Comparison of ENCODE assay signal across 8 cellular contexts in the genomic region with DNA sequence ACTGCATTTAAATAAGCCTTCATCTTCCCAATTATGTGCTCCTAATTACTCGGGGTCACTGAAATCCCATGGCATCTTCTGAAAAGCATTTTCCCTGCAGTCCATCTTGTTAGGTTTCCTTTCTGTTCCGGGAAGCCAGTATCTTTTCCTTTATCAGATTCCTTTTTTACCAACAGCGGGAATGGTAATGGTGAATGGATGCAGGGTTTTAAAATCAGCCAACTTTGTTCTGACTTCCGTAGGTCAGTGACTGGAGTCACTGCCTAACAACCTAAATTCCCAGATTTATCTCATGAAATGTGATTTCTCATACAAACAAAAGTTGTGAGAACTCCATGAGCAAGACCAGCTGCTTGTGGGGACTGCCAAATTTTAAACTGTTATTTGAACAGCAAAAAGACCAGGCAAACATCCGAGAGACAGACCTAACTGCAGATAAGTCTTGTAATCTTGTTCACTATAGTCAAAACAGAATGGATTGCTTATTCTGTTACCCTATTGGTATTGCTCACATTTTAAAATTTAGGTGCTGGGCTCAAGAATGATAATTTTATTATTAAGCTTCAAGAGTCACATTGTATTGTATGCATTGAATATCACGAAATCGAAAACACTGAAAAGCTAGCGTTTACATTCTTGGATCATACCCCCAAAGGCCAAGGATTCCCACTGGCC. TPM values are rescaled to one million over a fixed set of nuclear protein-coding genes. Genes with fewer than 3 reads are reported as not detected.
A peak's percentile ranks its signal among the peaks of the same experiment; 100 is the strongest.
DNase-seq lines count a peak whose midpoint lies in the region; ATAC-seq, FAIRE-seq and TF ChIP-seq lines count a peak whose summit lies in the region.

No MANE protein-coding gene starts in this region.

- BruUV-seq in HepG2 (replicated peaks; lab: Mats Ljungman, UMichigan) = no TSS peak

- intact Hi-C loops in HepG2 (cut with micrococcal nuclease; ENCODE audit: unreplicated experiment) = loop anchor here (1.0 to 5.0 kb wide), 4 partner anchors 65 to 305 kb away; a partner anchor contains a TSS

- TF ChIP-seq RAD21 in HepG2 (CRISPR knock-in tag; IDR thresholded peaks at IDR 0.05) = no peak

- peak overlapping the region; percentile 72 for H3K4me3 ChIP-seq in bronchial epithelial cell (ENCODE audit: low read depth, low read length)
- H3K4me3 ChIP-seq in HepG2 (replicated peaks in 1 of 3; ENCODE audit: insufficient read depth in 1 of 3, low read depth in 2 of 3, low read length in 3 of 3) = peak overlapping the region; percentile 82 to 98 (median 98)
- peak overlapping the region; percentile 85 to 89 for H3K4me3 ChIP-seq in stomach smooth muscle (ENCODE audit: low read length in 2 of 2)

- no peak overlapping the region for H2AFZ ChIP-seq in HepG2 (ENCODE audit: low read length)

- TF ChIP-seq EP300 in HepG2 (IDR thresholded peaks at IDR 0.05; ENCODE audit: low read depth in 2 of 2, low read length in 2 of 2) (no peak), HepG2 (CRISPR knock-in tag; IDR thresholded peaks at IDR 0.05; ENCODE audit: borderline replicate concordance) (no peak)

- no peak for FAIRE-seq in bronchial epithelial cell (lab: Jason Lieb, UNC)
- no peak for FAIRE-seq in HepG2 (lab: Jason Lieb, UNC)

- 31% methylated on average over 8 of the region's 8 CpGs for WGBS in HepG2 (ENCODE audit: low lambda C conversion rate)

- POLR2A ChIA-PET in HepG2 (lab: Yijun Ruan, JAX) = interaction anchor here (1.4 to 2.2 kb wide), 8 partner anchors 25 to 379 kb away, joined by 3 to 36 read pairs (median 10); a partner anchor contains a TSS

- H3K27me3 ChIP-seq in bronchial epithelial cell (ENCODE audit: control insufficient read depth, insufficient read depth, low read length) (no peaks in the 10 kb centered on the region), HepG2 (ENCODE audit: control insufficient read depth in 1 of 2, insufficient read depth in 2 of 2, low read length in 2 of 2) (no peaks in the 10 kb centered on the region; a peak in 1 of 5 replicates), stomach smooth muscle (ENCODE audit: control insufficient read depth in 1 of 2, insufficient read depth in 2 of 2, low read length in 2 of 2) (no peaks in the 10 kb centered on the region)

- H4K20me1 ChIP-seq in HepG2 (ENCODE audit: insufficient read depth, low read length) = no peaks in the 10 kb centered on the region; the same call in 1 of the 2 replicates

- H3K9ac ChIP-seq in HepG2 (ENCODE audit: insufficient read depth, low read depth, low read length) (peak overlapping the region; percentile 92), stomach smooth muscle (ENCODE audit: low read length in 2 of 2) (peak overlapping the region; percentile 74 to 75)

- peaks cover 48% of the 10 kb centered on the region for H3K4me1 ChIP-seq in HepG2 (ENCODE audit: insufficient read depth, low read length)
- H3K4me1 ChIP-seq in stomach smooth muscle (ENCODE audit: control insufficient read depth, insufficient read depth, low read length) = peaks cover 4% of the 10 kb centered on the region

- ATAC-seq in HepG2 = no peak
- no peak for ATAC-seq in HG03280 (IDR thresholded peaks at IDR 0.05; ENCODE audit: unreplicated experiment)
- no peak for ATAC-seq in activated CD4-positive, CD25-positive, alpha-beta regulatory T cell treated with anti-CD3 and anti-CD28 coated beads, Interleukin-2, amount 50 U/mL, for 24 hours
- ATAC-seq in GM21576 (IDR thresholded peaks at IDR 0.05; ENCODE audit: unreplicated experiment) = no peak

- TF ChIP-seq CTCF in bronchial epithelial cell (IDR thresholded peaks at IDR 0.05; ENCODE audit: insufficient read depth, low read length, severe bottlenecking) (no peak), HepG2 (CRISPR knock-in tag; IDR thresholded peaks at IDR 0.05) (no peak)

- peak overlapping the region; percentile 96 for H3K4me2 ChIP-seq in HepG2 (ENCODE audit: low read depth, low read length)

- CTCF ChIA-PET in HepG2 (lab: Yijun Ruan, JAX; ENCODE audit: low intra/inter-chr PET ratio, low total read pairs) = interaction anchor here (0.7 to 1.6 kb wide), 2 partner anchors 116 to 148 kb away, joined by 3 to 6 read pairs; a partner anchor contains a TSS

- H3K36me3 ChIP-seq in bronchial epithelial cell (ENCODE audit: control insufficient read depth, insufficient read depth, low read length) (peaks cover 1% of the 10 kb centered on the region), HepG2 (replicated peaks in 1 of 2; ENCODE audit: control insufficient read depth in 1 of 2, insufficient read depth in 2 of 2, low read length in 2 of 2) (peaks cover 0 to 1% of the 10 kb centered on the region in 2 experiments; a peak in 1 of 5 replicates), stomach smooth muscle (ENCODE audit: control insufficient read depth in 2 of 2, insufficient read depth in 2 of 2, low read length in 2 of 2) (no peaks in the 10 kb centered on the region)

- H3K9me3 ChIP-seq in HepG2 (ENCODE audit: low read length) = no peaks in the 10 kb centered on the region
- no peaks in the 10 kb centered on the region for H3K9me3 ChIP-seq in stomach smooth muscle (ENCODE audit: control insufficient read depth in 2 of 2, low read length in 2 of 2)

- TF ChIP-seq POLR2A in HepG2 (IDR thresholded peaks at IDR 0.05; ENCODE audit: insufficient read depth in 1 of 2, low read depth in 2 of 2, low read length in 2 of 2) = no peak; a peak in 1 of 4 replicates

- H3K79me2 ChIP-seq in HepG2 (ENCODE audit: insufficient read depth, low read length) = peaks cover 13% of the 10 kb centered on the region

- H3K27ac ChIP-seq in HepG2 (ENCODE audit: extremely low read length, insufficient read depth, low read length) (peak overlapping the region; percentile 95), stomach smooth muscle (ENCODE audit: low read length) (peak overlapping the region; percentile 77)

- in situ Hi-C loops in HepG2 (cut with HindIII; ENCODE audit: extremely low pct_ligation_motif_present, low pct_unique_long_range_greater_than_20kb) = loop anchor here (10.0 to 25.0 kb wide), 2 partner anchors 148 to 370 kb away; no protein-coding TSS in a partner anchor

- peak; percentile 23 for DNase-seq in LHCN-M2 (ENCODE audit: low read depth)
- no peak for DNase-seq in bronchial epithelial cell (ENCODE audit: low read depth)
- no peak for DNase-seq in HepG2 (ENCODE audit: low spot score)
- no peak for DNase-seq in DMS153 treated with DMSO at 0.1 percent for 48 hours (lab: John Stamatoyannopoulos, UW; ENCODE audit: unreplicated experiment)

TF ChIP-seq in HepG2, 621 proteins besides CTCF, POLR2A, EP300 and RAD21 (continues in another document):
- TF ChIP-seq, protein P1, sequence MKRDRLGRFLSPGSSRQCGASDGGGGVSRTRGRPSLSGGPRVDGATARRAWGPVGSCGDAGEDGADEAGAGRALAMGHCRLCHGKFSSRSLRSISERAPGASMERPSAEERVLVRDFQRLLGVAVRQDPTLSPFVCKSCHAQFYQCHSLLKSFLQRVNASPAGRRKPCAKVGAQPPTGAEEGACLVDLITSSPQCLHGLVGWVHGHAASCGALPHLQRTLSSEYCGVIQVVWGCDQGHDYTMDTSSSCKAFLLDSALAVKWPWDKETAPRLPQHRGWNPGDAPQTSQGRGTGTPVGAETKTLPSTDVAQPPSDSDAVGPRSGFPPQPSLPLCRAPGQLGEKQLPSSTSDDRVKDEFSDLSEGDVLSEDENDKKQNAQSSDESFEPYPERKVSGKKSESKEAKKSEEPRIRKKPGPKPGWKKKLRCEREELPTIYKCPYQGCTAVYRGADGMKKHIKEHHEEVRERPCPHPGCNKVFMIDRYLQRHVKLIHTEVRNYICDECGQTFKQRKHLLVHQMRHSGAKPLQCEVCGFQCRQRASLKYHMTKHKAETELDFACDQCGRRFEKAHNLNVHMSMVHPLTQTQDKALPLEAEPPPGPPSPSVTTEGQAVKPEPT (CRISPR knock-in tag; IDR thresholded peaks at IDR 0.05; ENCODE audit: low read depth) = no peak

RNA-seq across cellular contexts. Expression of a gene that starts 1.2 kb away (rescaled TPM):
- total RNA-seq in LHCN-M2 (2014; rRNA removed) (10.2 and 12.6 TPM in 2 replicates), bronchial epithelial cell (8.4 and 13.2 TPM in 2 replicates), HepG2 (2016; rRNA removed; fragmentation: Illumina TruSeq; extraction: Trizol) (21.2 and 22.7 TPM in 2 replicates)
- 9.0 TPM for polyA plus RNA-seq in LHCN-M2 (2012)
- 4.8 and 7.5 TPM in 2 replicates for total RNA-seq in HepG2 (2016; cell fraction: cytosol; rRNA removed; fragmentation: Illumina TruSeq; extraction: Trizol; ENCODE audit: low read depth)
- 20.5 and 25.9 TPM in 2 replicates for total RNA-seq in HepG2 (2016; cell fraction: insoluble cytoplasmic fraction; rRNA removed; fragmentation: Illumina TruSeq; extraction: Trizol)
- total RNA-seq in HepG2 (2016; cell fraction: membrane; rRNA removed; fragmentation: Illumina TruSeq; extraction: Trizol) = 15.8 and 16.6 TPM in 2 replicates
- 26.9 and 28.8 TPM in 2 replicates for total RNA-seq in HepG2 (2016; cell fraction: nucleus; rRNA removed; fragmentation: Illumina TruSeq; extraction: Trizol)
- 16.2 and 18.3 TPM in 2 replicates for polyA plus RNA-seq in HepG2 (2011; rRNA removed)
- polyA plus RNA-seq in HepG2 (2011; cell fraction: cytosol; rRNA removed) = 8.0 and 10.2 TPM in 2 replicates
- 17.2 and 19.7 TPM in 2 replicates for polyA plus RNA-seq in HepG2 (2011; cell fraction: nucleus; rRNA removed)
- 15.3 and 20.4 TPM in 2 replicates for polyA plus RNA-seq in HepG2 (2012)
- polyA plus RNA-seq in HepG2 (2016; cell fraction: cytosol; fragmentation: Illumina TruSeq; extraction: Trizol; ENCODE audit: low read depth) = 7.6 and 10.7 TPM in 2 replicates
- polyA plus RNA-seq in HepG2 (2016; cell fraction: insoluble cytoplasmic fraction; fragmentation: Illumina TruSeq; extraction: Trizol; ENCODE audit: low read depth) = 23.8 and 27.0 TPM in 2 replicates
- 13.8 and 14.0 TPM in 2 replicates for polyA plus RNA-seq in HepG2 (2016; cell fraction: membrane; fragmentation: Illumina TruSeq; extraction: Trizol; ENCODE audit: low read depth)
- polyA plus RNA-seq in HepG2 (2016; cell fraction: nucleus; fragmentation: Illumina TruSeq; extraction: Trizol; ENCODE audit: insufficient read depth, low read depth) = 43.8 and 46.3 TPM in 2 replicates
- polyA minus RNA-seq in HepG2 (2011; rRNA and poly(A)+ RNA removed; ENCODE audit: low replicate concordance) = 2.3 and 4.1 TPM in 2 replicates
- polyA minus RNA-seq in HepG2 (2011; cell fraction: cytosol; rRNA and poly(A)+ RNA removed) = 3.7 and 4.5 TPM in 2 replicates
- 17.4 and 24.0 TPM in 2 replicates for polyA minus RNA-seq in HepG2 (2011; cell fraction: nucleus; rRNA and poly(A)+ RNA removed)
